In the genomic region with DNA sequence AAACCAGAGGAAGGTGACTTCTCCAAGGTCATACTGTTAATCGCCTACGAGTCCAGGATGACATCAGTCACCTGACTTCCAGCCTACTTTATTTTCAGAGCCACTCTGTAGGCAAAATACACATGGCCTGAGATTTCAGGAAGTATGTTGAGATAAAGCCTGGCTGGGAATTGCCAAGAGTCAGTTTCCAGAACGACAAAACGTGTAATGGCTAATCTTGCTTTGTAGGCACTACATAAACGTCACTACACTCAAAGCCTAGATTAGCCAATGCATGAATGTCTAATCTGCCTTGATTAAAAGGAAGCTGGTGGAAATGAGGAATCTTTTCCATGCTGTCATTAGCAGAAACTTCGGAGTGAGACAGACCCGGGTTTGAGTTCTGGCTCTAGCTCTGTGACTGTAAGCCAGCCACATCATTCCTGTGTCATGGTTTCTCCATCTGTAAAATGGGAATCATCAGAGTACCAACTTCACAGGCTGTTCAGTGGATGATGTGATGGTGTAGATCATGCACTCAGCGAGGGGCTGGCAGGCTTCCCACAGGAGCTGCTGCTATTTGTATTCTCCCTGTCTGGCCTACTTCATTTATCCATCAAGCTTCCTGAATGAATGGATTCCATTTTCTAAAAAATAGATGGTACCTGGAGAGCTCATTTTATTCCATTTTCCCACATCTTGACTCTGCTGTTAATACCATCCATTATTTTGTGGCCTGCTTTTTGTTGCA, we compare ENCODE assay signal across 24 cellular contexts.
DNase-seq lines count a peak whose midpoint lies in the region; ATAC-seq, FAIRE-seq and TF ChIP-seq lines count a peak whose summit lies in the region.
"Had no signal": no experiment of that assay in that cellular context is flagged by ENCODE, and none has a peak within 500 bp of the region (broad histone marks: within the 10 kb centered on the region; RNA-seq: fewer than 3 reads in every experiment).

No MANE protein-coding gene starts in this region.

- H3K9me2 ChIP-seq in PC-3 (replicated peaks; ENCODE audit: low read length) = no peaks in the 10 kb centered on the region

- H3K27me3 ChIP-seq in K562 (ENCODE audit: control insufficient read depth in 2 of 2, insufficient read depth in 2 of 2, low read length in 2 of 2) = peaks cover 48 to 67% of the 10 kb centered on the region in 2 experiments
- H3K27me3 ChIP-seq in HepG2 (ENCODE audit: control insufficient read depth in 1 of 2, insufficient read depth in 2 of 2, low read length in 2 of 2) = peaks cover 2 to 23% of the 10 kb centered on the region in 2 experiments; a peak in 4 of 5 replicates
- no peaks in the 10 kb centered on the region for H3K27me3 ChIP-seq in spleen (replicated peaks in 1 of 7)
- no peaks in the 10 kb centered on the region for H3K27me3 ChIP-seq in PC-3 (ENCODE audit: low read length)

- DNase-seq in K562 (ENCODE audit: extremely low read depth in 1 of 4, low spot score in 3 of 4) (no peak), Right ventricle myocardium superior (peak; percentile 62), HepG2 (ENCODE audit: low spot score) (peak; percentile 47), spleen (no peak), NK-92 (lab: John Stamatoyannopoulos, UW; ENCODE audit: unreplicated experiment) (no peak), KBM-7 (no peak), mesenteric fat pad (ENCODE audit: low spot score) (no peak), PC-3 (no peak)
- DNase-seq: activated B cell treated with CpG ODN at 0.5 μM for 24 hours; activated CD4-positive, alpha-beta T cell treated with anti-CD3 and anti-CD28 coated beads, Interleukin-2, amount 10 ng/mL, durations not matched to agents 7 days and 5 days; activated effector memory CD4-positive, alpha-beta T cell treated with anti-CD3 and anti-CD28 coated beads, Interleukin-2, amount 50 U/mL, for 16 hours; activated T-cell treated with anti-CD3 and anti-CD28 coated beads, Interleukin-2, amount 50 U/mL, for 1 hour; anterior cingulate cortex; DMS153; effector memory CD4-positive, alpha-beta T cell; erythroblast; foreskin fibroblast; NCI-H1694; NCI-H446; NCI-H774; RPMI8226; T-cell had no signal

- TF ChIP-seq RAD21 in K562 (CRISPR knock-in tag; conservative IDR thresholded peaks at IDR 0.05 in 1 of 2, IDR thresholded peaks at IDR 0.05 in 1 of 2) (no peak), HepG2 (CRISPR knock-in tag; IDR thresholded peaks at IDR 0.05) (no peak)

- no peaks in the 10 kb centered on the region for H4K20me1 ChIP-seq in K562 (replicated peaks; ENCODE audit: control insufficient read depth, insufficient read depth, low read length)
- no peaks in the 10 kb centered on the region; the same call in 1 of the 2 replicates for H4K20me1 ChIP-seq in HepG2 (ENCODE audit: insufficient read depth, low read length)
- no peaks in the 10 kb centered on the region for H4K20me1 ChIP-seq in PC-3 (ENCODE audit: low read length)

- H3K9ac ChIP-seq in K562 (ENCODE audit: insufficient read depth in 1 of 2, low read depth in 2 of 2, low read length in 2 of 2) (no peak overlapping the region), HepG2 (ENCODE audit: insufficient read depth, low read depth, low read length) (no peak overlapping the region), PC-3 (ENCODE audit: low read length) (no peak overlapping the region)

- H3F3A ChIP-seq in PC-3 (ENCODE audit: low read length, unreplicated experiment) = no peaks in the 10 kb centered on the region

- H3K4me2 ChIP-seq in K562 (ENCODE audit: insufficient read depth, low read length) (no peak overlapping the region), HepG2 (ENCODE audit: low read depth, low read length) (no peak overlapping the region), PC-3 (ENCODE audit: low read length) (no peak overlapping the region)

- intact Hi-C loops in K562 (cut with micrococcal nuclease) (no loop called here), Right ventricle myocardium superior (cut with DNase I) (no loop called here), HepG2 (cut with micrococcal nuclease; ENCODE audit: unreplicated experiment) (no loop called here), spleen (cut with DNase I; ENCODE audit: low total_unique reads) (no loop called here), PC-3 (cut with micrococcal nuclease) (no loop called here)

- WGBS in K562 (ENCODE audit: insufficient coverage, low coverage, missing lambda C conversion rate) = 1% methylated on average over 8 of the region's 8 CpGs
- WGBS in HepG2 (ENCODE audit: low lambda C conversion rate) = 28% methylated on average over 8 of the region's 8 CpGs
- 62 to 77% (median 67%) methylated on average over 8 of the region's 8 CpGs for WGBS in spleen, 5 donors

- TF ChIP-seq POLR2A in K562 (conservative IDR thresholded peaks at IDR 0.05) (no peak), HepG2 (IDR thresholded peaks at IDR 0.05; ENCODE audit: insufficient read depth in 1 of 2, low read depth in 2 of 2, low read length in 2 of 2) (no peak), spleen (IDR thresholded peaks at IDR 0.05) (no peak)

- H2AFZ ChIP-seq in K562 (ENCODE audit: low read depth, low read length) (no peak overlapping the region), HepG2 (ENCODE audit: low read length) (no peak overlapping the region), PC-3 (ENCODE audit: low read length) (no peak overlapping the region)

- TF ChIP-seq CTCF in K562 (IDR thresholded peaks at IDR 0.05 in 2 of 3, conservative IDR thresholded peaks at IDR 0.05 in 1 of 3; ENCODE audit: insufficient read depth in 2 of 3, low read depth in 1 of 3, low read length in 3 of 3) (no peak), HepG2 (CRISPR knock-in tag; IDR thresholded peaks at IDR 0.05) (no peak), spleen (IDR thresholded peaks at IDR 0.05 in 8 of 11, conservative IDR thresholded peaks at IDR 0.05 in 3 of 11) (peak in 2 of 11 experiments; percentile 2 to 28), PC-3 (conservative IDR thresholded peaks at IDR 0.05; ENCODE audit: low read depth, low read length) (no peak)

- H3K79me2 ChIP-seq in K562 (ENCODE audit: control insufficient read depth, insufficient read depth, low read length) = no peaks in the 10 kb centered on the region
- no peaks in the 10 kb centered on the region for H3K79me2 ChIP-seq in HepG2 (ENCODE audit: insufficient read depth, low read length)
- no peaks in the 10 kb centered on the region for H3K79me2 ChIP-seq in PC-3 (ENCODE audit: low read length)

- ATAC-seq in K562 (no peak), Right ventricle myocardium superior (ENCODE audit: poor library complexity) (peak; percentile 42), HepG2 (no peak), PC-3 (no peak)
- ATAC-seq: stimulated activated effector memory CD8-positive, alpha-beta T cell treated with anti-CD3 and anti-CD28 coated beads, Interleukin-12 subunit alpha, Interleukin-12 subunit beta, amount 100 ng/mL, for 72 hours; T-cell had no signal

- H3K9me3 ChIP-seq in K562 (replicated peaks; ENCODE audit: control insufficient read depth, insufficient read depth, low read depth, low read length) (0 out of 2 replicates have a peak, but pooled peaks cover under 1% of the 10 kb centered on the region), HepG2 (ENCODE audit: low read length) (no peaks in the 10 kb centered on the region), spleen (no peaks in the 10 kb centered on the region), PC-3 (ENCODE audit: low read length) (no peaks in the 10 kb centered on the region)

- FAIRE-seq in K562 (lab: Jason Lieb, UNC) = no peak
- no peak for FAIRE-seq in HepG2 (lab: Jason Lieb, UNC)
- FAIRE-seq: bronchial epithelial cell had no signal

- CTCF ChIA-PET in K562 (lab: Yijun Ruan, JAX; ENCODE audit: low intra/inter-chr PET ratio) = no interaction called here
- CTCF ChIA-PET in HepG2 (lab: Yijun Ruan, JAX; ENCODE audit: low intra/inter-chr PET ratio, low total read pairs) = no interaction called here
- CTCF ChIA-PET in PC-3 (lab: Charles Lee) = no interaction called here

- POLR2A ChIA-PET in K562 (lab: Yijun Ruan, JAX) (interaction anchor here (1.3 kb wide), 1 partner anchor 10 kb away, joined by 7 read pairs; no protein-coding TSS in a partner anchor), HepG2 (lab: Yijun Ruan, JAX) (no interaction called here), PC-3 (lab: Charles Lee; ENCODE audit: unreplicated experiment) (no interaction called here)

- in situ Hi-C loops in K562 (cut with MboI) = no loop called here
- in situ Hi-C loops in HepG2 (cut with HindIII; ENCODE audit: extremely low pct_ligation_motif_present, low pct_unique_long_range_greater_than_20kb) = no loop called here
- in situ Hi-C loops in KBM-7 (cut with MboI; ENCODE audit: low pct_unique_long_range_greater_than_20kb, low sequenced_read_pairs) = no loop called here

- H3K27ac ChIP-seq in K562 (ENCODE audit: extremely low read depth, low read depth, low read length) = no peak overlapping the region; the same call in 2 of the 3 replicates
- H3K27ac ChIP-seq in HepG2 (ENCODE audit: extremely low read length, insufficient read depth, low read length) = no peak overlapping the region
- H3K27ac ChIP-seq in spleen = peak overlapping the region in 7 of 8 donors; percentile 61 to 84 (median 71)
- no peak overlapping the region for H3K27ac ChIP-seq in PC-3 (ENCODE audit: low read length)

- no peaks in the 10 kb centered on the region for H3K9me1 ChIP-seq in K562 (ENCODE audit: control insufficient read depth, insufficient read depth, low read length)

- H3K4me3 ChIP-seq in K562 = no peak overlapping the region
- no peak overlapping the region for H3K4me3 ChIP-seq in HepG2 (replicated peaks in 1 of 3; ENCODE audit: insufficient read depth in 1 of 3, low read depth in 2 of 3, low read length in 3 of 3)
- H3K4me3 ChIP-seq in spleen = no peak overlapping the region
- no peak overlapping the region for H3K4me3 ChIP-seq in PC-3 (ENCODE audit: low read length)

- TF ChIP-seq EP300 in K562 (IDR thresholded peaks at IDR 0.05; ENCODE audit: low read length) = no peak
- no peak for TF ChIP-seq EP300 in HepG2 (IDR thresholded peaks at IDR 0.05; ENCODE audit: low read depth in 2 of 2, low read length in 2 of 2)
- TF ChIP-seq EP300 in HepG2 (CRISPR knock-in tag; IDR thresholded peaks at IDR 0.05; ENCODE audit: borderline replicate concordance) = no peak

- peaks cover 0 to 4% of the 10 kb centered on the region in 2 experiments; a peak in 1 of 5 replicates for H3K4me1 ChIP-seq in K562 (replicated peaks in 1 of 2; ENCODE audit: control insufficient read depth in 2 of 2, insufficient read depth in 2 of 2, low read length in 2 of 2)
- peaks cover 61% of the 10 kb centered on the region for H3K4me1 ChIP-seq in HepG2 (ENCODE audit: insufficient read depth, low read length)
- peaks cover 5 to 44% (median 21%) of the 10 kb centered on the region in 6 donors for H3K4me1 ChIP-seq in spleen
- H3K4me1 ChIP-seq in PC-3 (ENCODE audit: insufficient read depth, low read length) = peaks cover 41% of the 10 kb centered on the region

- H3K36me3 ChIP-seq in K562 (ENCODE audit: control insufficient read depth, insufficient read depth, low read length) (no peaks in the 10 kb centered on the region), HepG2 (replicated peaks in 1 of 2; ENCODE audit: control insufficient read depth in 1 of 2, insufficient read depth in 2 of 2, low read length in 2 of 2) (no peaks in the 10 kb centered on the region), spleen (no peaks in the 10 kb centered on the region), PC-3 (ENCODE audit: low read depth, low read length) (no peaks in the 10 kb centered on the region)

- no TSS peak for BruUV-seq in K562 (replicated peaks; lab: Mats Ljungman, UMichigan)
- BruUV-seq in HepG2 (replicated peaks; lab: Mats Ljungman, UMichigan) = no TSS peak
- BruUV-seq in PC-3 (replicated peaks; lab: Mats Ljungman, UMichigan) = no TSS peak

TF ChIP-seq in HepG2, 621 proteins besides CTCF, POLR2A, EP300 and RAD21 (continues in another document):
- no peak for TF ChIP-seq WIZ (CRISPR knock-in tag; IDR thresholded peaks at IDR 0.05)

Comparison
In these comparisons a context has a peak if more than half of its experiments do, and no peak if none do; other contexts are left out.
1. DNase-seq: peak in Right ventricle myocardium superior (single experiment) and HepG2 (single experiment); none in K562 (0 of 4), spleen (single experiment), NK-92 (single experiment), KBM-7 (single experiment), mesenteric fat pad (single experiment) and PC-3 (single experiment).
2. H3K27ac ChIP-seq: peak in spleen (7 of 8); none in K562 (single experiment), HepG2 (single experiment) and PC-3 (single experiment).
3. Of the 241 proteins assayed by ChIP-seq in both HepG2 and K562: peak only in HepG2: ETV5 and MED1; only in K562: ATF7, ESRRA, TFE3 and ZNF589; in both: none; in neither: 232; mixed calls (peak in some experiments, not most) for 3.